ENCODE assay signal across 1 cellular context in the genomic region with DNA sequence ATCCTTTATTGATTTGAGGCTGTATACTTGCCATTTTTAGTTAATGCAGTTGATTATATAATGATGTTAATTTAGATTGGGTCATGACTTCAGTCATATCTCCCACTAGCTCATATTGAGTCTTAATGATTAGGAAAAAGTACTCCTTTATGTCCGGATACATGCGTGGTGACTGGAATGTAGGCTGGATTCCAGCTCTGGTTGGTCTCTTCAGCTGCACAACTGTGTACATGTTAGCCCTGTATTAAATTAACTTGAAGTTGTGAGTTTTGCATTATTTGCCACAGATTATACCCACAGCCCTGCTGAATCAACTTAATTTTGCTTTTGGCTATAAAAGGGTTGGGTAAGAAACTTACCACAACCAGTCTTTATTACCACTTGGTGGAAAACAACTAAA.
TF ChIP-seq lines count a peak whose summit lies in the region.

No MANE protein-coding gene starts in this region.

TF ChIP-seq in WTC11, 78 proteins besides CTCF, POLR2A, EP300 and RAD21 (continued from another document):
- TF ChIP-seq, protein P1, sequence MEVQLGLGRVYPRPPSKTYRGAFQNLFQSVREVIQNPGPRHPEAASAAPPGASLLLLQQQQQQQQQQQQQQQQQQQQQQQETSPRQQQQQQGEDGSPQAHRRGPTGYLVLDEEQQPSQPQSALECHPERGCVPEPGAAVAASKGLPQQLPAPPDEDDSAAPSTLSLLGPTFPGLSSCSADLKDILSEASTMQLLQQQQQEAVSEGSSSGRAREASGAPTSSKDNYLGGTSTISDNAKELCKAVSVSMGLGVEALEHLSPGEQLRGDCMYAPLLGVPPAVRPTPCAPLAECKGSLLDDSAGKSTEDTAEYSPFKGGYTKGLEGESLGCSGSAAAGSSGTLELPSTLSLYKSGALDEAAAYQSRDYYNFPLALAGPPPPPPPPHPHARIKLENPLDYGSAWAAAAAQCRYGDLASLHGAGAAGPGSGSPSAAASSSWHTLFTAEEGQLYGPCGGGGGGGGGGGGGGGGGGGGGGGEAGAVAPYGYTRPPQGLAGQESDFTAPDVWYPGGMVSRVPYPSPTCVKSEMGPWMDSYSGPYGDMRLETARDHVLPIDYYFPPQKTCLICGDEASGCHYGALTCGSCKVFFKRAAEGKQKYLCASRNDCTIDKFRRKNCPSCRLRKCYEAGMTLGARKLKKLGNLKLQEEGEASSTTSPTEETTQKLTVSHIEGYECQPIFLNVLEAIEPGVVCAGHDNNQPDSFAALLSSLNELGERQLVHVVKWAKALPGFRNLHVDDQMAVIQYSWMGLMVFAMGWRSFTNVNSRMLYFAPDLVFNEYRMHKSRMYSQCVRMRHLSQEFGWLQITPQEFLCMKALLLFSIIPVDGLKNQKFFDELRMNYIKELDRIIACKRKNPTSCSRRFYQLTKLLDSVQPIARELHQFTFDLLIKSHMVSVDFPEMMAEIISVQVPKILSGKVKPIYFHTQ (CRISPR knock-in tag; IDR thresholded peaks at IDR 0.05) = no peak
- TF ChIP-seq GTF2I (CRISPR knock-in tag; conservative IDR thresholded peaks at IDR 0.05) (no peak), ZNF396 (CRISPR knock-in tag; IDR thresholded peaks at IDR 0.05; ENCODE audit: borderline replicate concordance) (no peak), AFF4 (CRISPR knock-in tag; IDR thresholded peaks at IDR 0.05; ENCODE audit: borderline replicate concordance) (no peak), CREM (CRISPR knock-in tag; IDR thresholded peaks at IDR 0.05) (no peak), CBFB (CRISPR knock-in tag; IDR thresholded peaks at IDR 0.05; ENCODE audit: low read depth) (no peak), ZNF219 (CRISPR knock-in tag; IDR thresholded peaks at IDR 0.05; ENCODE audit: borderline replicate concordance) (no peak), NR1H2 (CRISPR knock-in tag; IDR thresholded peaks at IDR 0.05) (no peak), SMAD4 (CRISPR knock-in tag; IDR thresholded peaks at IDR 0.05) (no peak), ZBTB21 (CRISPR knock-in tag; IDR thresholded peaks at IDR 0.05; ENCODE audit: borderline replicate concordance) (no peak), CREB1 (CRISPR knock-in tag; IDR thresholded peaks at IDR 0.05) (no peak), ZNF671 (CRISPR knock-in tag; IDR thresholded peaks at IDR 0.05) (no peak), ZNF512 (CRISPR knock-in tag; IDR thresholded peaks at IDR 0.05; ENCODE audit: borderline replicate concordance) (no peak), JAZF1 (CRISPR knock-in tag; IDR thresholded peaks at IDR 0.05) (no peak)
